25 cellular contexts compared by ENCODE assay signal in the genomic region with DNA sequence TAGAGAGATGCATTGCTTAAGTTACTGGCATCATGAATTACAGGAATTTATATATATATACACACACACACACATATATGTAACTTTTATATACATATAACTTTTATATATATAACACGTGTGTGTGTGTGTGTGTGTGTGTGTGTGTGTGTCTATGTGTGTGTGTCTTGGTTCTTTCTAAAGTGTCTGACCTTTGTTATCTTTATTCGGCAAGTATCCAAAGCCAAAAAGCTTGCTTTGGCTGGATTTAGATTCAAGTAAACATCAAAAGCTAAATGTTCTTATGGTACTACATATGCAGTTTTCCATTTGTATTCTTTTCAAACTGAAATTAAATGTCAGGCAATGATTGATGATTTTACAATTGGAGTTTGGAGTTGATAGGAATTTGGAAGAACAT.
"Had no signal": no experiment of that assay in that cellular context is flagged by ENCODE, and none has a peak within 500 bp of the region (broad histone marks: within the 10 kb centered on the region; RNA-seq: fewer than 3 reads in every experiment).

No MANE protein-coding gene starts in this region.

- ATAC-seq: activated CD4-positive, alpha-beta T cell treated with anti-CD3 and anti-CD28 coated beads for 36 hours; activated CD8-positive, alpha-beta memory T cell treated with anti-CD3 and anti-CD28 coated beads, Interleukin-2, amount 10 ng/mL, durations not matched to agents 7 days and 5 days; activated CD8-positive, alpha-beta T cell treated with anti-CD3 and anti-CD28 coated beads, Interleukin-2, amount 10 ng/mL, durations not matched to agents 7 days and 5 days; activated naive CD8-positive, alpha-beta T cell treated with anti-CD3 and anti-CD28 coated beads, Interleukin-2, amount 50 U/mL, for 24 hours; esophagus mucosa; gastroesophageal sphincter had no signal

- H3K9me3 ChIP-seq: ascending aorta, gastroesophageal sphincter had no signal

- DNase-seq: activated CD4-positive, alpha-beta memory T cell treated with anti-CD3 and anti-CD28 coated beads for 36 hours; activated CD4-positive, alpha-beta T cell treated with anti-CD3 and anti-CD28 coated beads for 36 hours; activated CD4-positive, alpha-beta T cell treated with anti-CD3 and anti-CD28 coated beads, Interleukin-2, amount 10 ng/mL, durations not matched to agents 24 days and 14 days; activated CD4-positive, CD25-positive, alpha-beta regulatory T cell; activated CD4-positive, CD25-positive, alpha-beta regulatory T cell treated with anti-CD3 and anti-CD28 coated beads, Interleukin-2, amount 50 U/mL, for 72 hours; activated CD8-positive, alpha-beta memory T cell treated with anti-CD3 and anti-CD28 coated beads, Interleukin-2, amount 10 ng/mL, durations not matched to agents 7 days and 5 days; activated CD8-positive, alpha-beta memory T cell treated with anti-CD3 and anti-CD28 coated beads, Interleukin-2, amount 50 U/mL, for 4 hours; activated CD8-positive, alpha-beta T cell treated with anti-CD3 and anti-CD28 coated beads, Interleukin-2, amount 10 ng/mL, durations not matched to agents 7 days and 5 days; activated effector memory CD4-positive, alpha-beta T cell treated with anti-CD3 and anti-CD28 coated beads, Interleukin-2, amount 50 U/mL, for 16 hours; activated naive CD4-positive, alpha-beta T cell treated with anti-CD3 and anti-CD28 coated beads for 36 hours; activated naive CD8-positive, alpha-beta T cell treated with anti-CD3 and anti-CD28 coated beads for 36 hours; activated naive CD8-positive, alpha-beta T cell treated with anti-CD3 and anti-CD28 coated beads, Interleukin-2, amount 50 U/mL, for 24 hours; activated T-cell treated with anti-CD3 and anti-CD28 coated beads, Interleukin-2, amount 50 U/mL, for 1 hour; activated T-cell treated with anti-CD3 and anti-CD28 coated beads, Interleukin-2, amount 50 U/mL, for 48 hours; dorsolateral prefrontal cortex; effector memory CD4-positive, alpha-beta T cell; endodermal cell; foreskin melanocyte; T-helper 2 cell had no signal

- H3K27me3 ChIP-seq: ascending aorta, breast epithelium, cardiac muscle cell, dorsolateral prefrontal cortex, gastroesophageal sphincter had no signal

- H3K36me3 ChIP-seq: ascending aorta, breast epithelium, cardiac muscle cell, gastroesophageal sphincter had no signal

- H3K27ac ChIP-seq: ascending aorta, breast epithelium, cardiac muscle cell, coronary artery, dorsolateral prefrontal cortex, gastroesophageal sphincter had no signal

- H3K4me1 ChIP-seq: breast epithelium had no signal

- H3K4me3 ChIP-seq: ascending aorta, breast epithelium, cardiac muscle cell, coronary artery, dorsolateral prefrontal cortex, gastroesophageal sphincter had no signal
